In the genomic region with DNA sequence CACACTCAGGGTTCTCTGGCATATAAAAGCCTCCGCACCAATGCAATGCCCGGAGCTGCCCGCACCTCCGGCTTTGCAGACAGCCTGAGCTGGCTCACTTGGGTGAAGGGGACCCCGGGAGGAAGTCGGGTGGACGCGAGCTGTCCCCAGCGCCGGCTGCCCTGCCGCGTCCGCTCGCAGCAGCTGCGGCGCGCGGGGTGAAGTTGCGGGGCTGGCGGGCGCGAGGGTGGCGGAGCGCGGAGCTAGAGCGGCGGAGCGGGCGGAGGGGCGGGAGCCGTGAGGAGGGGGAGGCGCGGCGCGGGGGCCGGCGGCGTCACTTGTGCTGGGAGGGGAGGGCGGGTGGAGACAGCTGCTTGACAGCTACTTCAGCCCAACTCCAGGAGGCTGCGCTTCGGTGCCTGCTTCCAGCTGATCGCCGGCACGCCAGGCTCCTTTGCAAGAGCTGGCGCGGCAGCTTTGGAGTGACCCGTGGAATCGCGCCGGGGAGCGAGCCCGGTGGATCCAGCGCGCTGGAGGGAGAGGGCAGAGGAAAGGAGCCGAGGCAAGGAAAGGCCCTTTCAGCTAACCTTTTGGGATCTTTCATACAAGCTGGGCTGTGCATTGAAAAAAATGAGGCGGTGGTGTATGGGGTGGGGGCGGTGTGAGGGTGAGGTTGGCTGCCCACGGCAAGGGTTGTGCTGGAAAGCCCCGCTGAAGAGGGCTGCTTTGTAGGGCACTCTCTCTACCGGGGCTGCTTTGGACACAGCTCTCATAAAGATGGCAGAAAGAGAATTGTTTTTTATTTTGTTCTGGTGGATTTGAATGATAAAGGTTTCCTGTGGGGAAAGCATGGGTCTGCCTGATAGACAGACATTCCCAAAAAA, we compare ENCODE assay signal across 8 cellular contexts. TPM values are rescaled to one million over a fixed set of nuclear protein-coding genes. Genes with fewer than 3 reads are reported as not detected.
DNase-seq lines count a peak whose midpoint lies in the region; ATAC-seq and TF ChIP-seq lines count a peak whose summit lies in the region.

No MANE protein-coding gene starts in this region.

- peaks cover 85 to 99% of the 10 kb centered on the region in 2 donors for H3K4me1 Mint-ChIP-seq in effector memory CD8-positive, alpha-beta T cell (ENCODE audit: low read depth in 2 of 2)
- H3K4me1 Mint-ChIP-seq in memory B cell = peaks cover 83% of the 10 kb centered on the region
- peaks cover 92% of the 10 kb centered on the region for H3K4me1 Mint-ChIP-seq in stimulated activated memory B cell treated with anti-CD40 and anti-IgM and Interleukin-4, amounts not matched to agents 10 μg/mL and 1 μg/mL and 100 μg/mL, for 72 hours

- H3K4me3 Mint-ChIP-seq in effector memory CD8-positive, alpha-beta T cell = peak overlapping the region; percentile 82 to 99
- peak overlapping the region; percentile 90 for H3K4me3 Mint-ChIP-seq in memory B cell
- H3K4me3 Mint-ChIP-seq in stimulated activated memory B cell treated with anti-CD40 and anti-IgM and Interleukin-4, amounts not matched to agents 10 μg/mL and 1 μg/mL and 100 μg/mL, for 72 hours = peak overlapping the region; percentile 89

- peak overlapping the region; percentile 72 for H3K4me3 ChIP-seq in AG04450 (ENCODE audit: low read depth, low read length)

- no peak for DNase-seq in AG04450 (ENCODE audit: low read depth, low spot score)
- DNase-seq in NCI-H146 (lab: John Stamatoyannopoulos, UW) = peak; percentile 80
- peak; percentile 51 for DNase-seq in activated CD4-positive, alpha-beta T cell treated with anti-CD3 and anti-CD28 coated beads, Interleukin-2, amount 50 U/mL, for 1 hour
- peak; percentile 29 to 37 (median 32) for DNase-seq in effector memory CD8-positive, alpha-beta T cell
- DNase-seq in memory B cell (ENCODE audit: low spot score in 2 of 2) = no peak
- no peak for DNase-seq in SIG-M5 treated with dmso at 0.1 percent for 504 hours (lab: John Stamatoyannopoulos, UW; ENCODE audit: unreplicated experiment)

- no peaks in the 10 kb centered on the region for H3K9me3 Mint-ChIP-seq in effector memory CD8-positive, alpha-beta T cell
- H3K9me3 Mint-ChIP-seq in memory B cell = no peaks in the 10 kb centered on the region
- H3K9me3 Mint-ChIP-seq in stimulated activated memory B cell treated with anti-CD40 and anti-IgM and Interleukin-4, amounts not matched to agents 10 μg/mL and 1 μg/mL and 100 μg/mL, for 72 hours = no peaks in the 10 kb centered on the region

- no peaks in the 10 kb centered on the region for H3K27me3 Mint-ChIP-seq in effector memory CD8-positive, alpha-beta T cell
- H3K27me3 Mint-ChIP-seq in memory B cell = no peaks in the 10 kb centered on the region
- no peaks in the 10 kb centered on the region for H3K27me3 Mint-ChIP-seq in stimulated activated memory B cell treated with anti-CD40 and anti-IgM and Interleukin-4, amounts not matched to agents 10 μg/mL and 1 μg/mL and 100 μg/mL, for 72 hours

- no peak for TF ChIP-seq CTCF in AG04450 (IDR thresholded peaks at IDR 0.05; ENCODE audit: low read depth, low read length)

- CTCF ChIA-PET in AG04450 (lab: Charles Lee) = interaction anchor here (0.5 to 2.1 kb wide), 8 partner anchors 22 to 328 kb away, joined by 3 to 10 read pairs (median 4); no protein-coding TSS in a partner anchor

- peak overlapping the region; percentile 94 to 98 for H3K27ac Mint-ChIP-seq in effector memory CD8-positive, alpha-beta T cell
- peak overlapping the region; percentile 98 for H3K27ac Mint-ChIP-seq in memory B cell
- H3K27ac Mint-ChIP-seq in stimulated activated memory B cell treated with anti-CD40 and anti-IgM and Interleukin-4, amounts not matched to agents 10 μg/mL and 1 μg/mL and 100 μg/mL, for 72 hours = peak overlapping the region; percentile 90

- POLR2A ChIA-PET in AG04450 (lab: Yijun Ruan, JAX) = interaction anchor here (1.4 to 2.0 kb wide), 3 partner anchors 8 to 30 kb away, joined by 5 to 7 read pairs (median 7); no protein-coding TSS in a partner anchor

- H3K27me3 ChIP-seq in AG04450 (ENCODE audit: control insufficient read depth, insufficient read depth, low read length) = peaks cover 2% of the 10 kb centered on the region

- no peaks in the 10 kb centered on the region for H3K9me3 ChIP-seq in AG04450 (ENCODE audit: control insufficient read depth, insufficient read depth, low read length)

- H3K27ac ChIP-seq in AG04450 (ENCODE audit: low read depth, low read length) = no peak overlapping the region

- ATAC-seq in GM21381 (IDR thresholded peaks at IDR 0.05; ENCODE audit: unreplicated experiment) (peak; percentile 25), memory B cell (ENCODE audit: low read depth) (peak; percentile 25)
- peak; percentile 74 for ATAC-seq in effector memory CD8-positive, alpha-beta T cell (replicated peaks)
- peak; percentile 61 for ATAC-seq in stimulated activated memory B cell treated with anti-CD40 and anti-IgM and Interleukin-4, amounts not matched to agents 10 μg/mL and 1 μg/mL and 100 μg/mL, for 72 hours

- H3K36me3 Mint-ChIP-seq in effector memory CD8-positive, alpha-beta T cell (ENCODE audit: insufficient read depth) = peaks cover 58% of the 10 kb centered on the region
- H3K36me3 Mint-ChIP-seq in memory B cell = peaks cover 60% of the 10 kb centered on the region
- H3K36me3 Mint-ChIP-seq in stimulated activated memory B cell treated with anti-CD40 and anti-IgM and Interleukin-4, amounts not matched to agents 10 μg/mL and 1 μg/mL and 100 μg/mL, for 72 hours = peaks cover 12% of the 10 kb centered on the region

RNA-seq across cellular contexts. Expression of gene RIPOR2, which starts 24.7 kb away (rescaled TPM):
- polyA plus RNA-seq in AG04450 (2011; rRNA removed) = 7.3 TPM in 2 replicates
- polyA minus RNA-seq in AG04450 (2011; rRNA and poly(A)+ RNA removed) = 10.6 and 10.9 TPM in 2 replicates

Comparison
In these comparisons a context has a peak if more than half of its experiments do, and no peak if none do; other contexts are left out.
1. DNase-seq: peak in NCI-H146 (single experiment), activated CD4-positive, alpha-beta T cell treated with anti-CD3 and anti-CD28 coated beads, Interleukin-2, amount 50 U/mL, for 1 hour (single experiment) and effector memory CD8-positive, alpha-beta T cell (3 of 3); none in AG04450 (single experiment), memory B cell (0 of 2) and SIG-M5 treated with dmso at 0.1 percent for 504 hours (single experiment).
2. Peak in every context shown above with its lines, with median percentiles within 50 percentile points of each other: ATAC-seq, H3K27ac Mint-ChIP-seq and H3K4me3 Mint-ChIP-seq.